Comparison of ENCODE assay signal across 1 cellular context in genomic region chr4:175891863-175892262, GRCh38.
TF ChIP-seq lines count a peak whose summit lies in the region.

No MANE protein-coding gene starts in this region.

TF ChIP-seq in H1, 55 proteins besides CTCF, POLR2A, EP300 and RAD21 (continued from another document):
- TF ChIP-seq SP4 (IDR thresholded peaks at IDR 0.05; ENCODE audit: low read length), result no peak
